Comparison of ENCODE assay signal across 17 cellular contexts in genomic region chr16:66845791-66846221, GRCh38. TPM values are rescaled to one million over a fixed set of nuclear protein-coding genes. Genes with fewer than 3 reads are reported as not detected.
DNase-seq lines count a peak whose midpoint lies in the region; TF ChIP-seq lines count a peak whose summit lies in the region.
"Had no signal": no experiment of that assay in that cellular context is flagged by ENCODE, and none has a peak within 500 bp of the region (broad histone marks: within the 10 kb centered on the region; RNA-seq: fewer than 3 reads in every experiment).

No MANE protein-coding gene starts in this region.

- intact Hi-C loops in stomach (cut with DNase I; ENCODE audit: low total_unique reads): no loop called here

- no peaks in the 10 kb centered on the region for H3K36me3 Mint-ChIP-seq in CD8-positive, alpha-beta memory T cell
- H3K36me3 Mint-ChIP-seq: CD4-positive, CD25-positive, alpha-beta regulatory T cell had no signal

- H3K36me3 ChIP-seq in BLaER1: no peaks in the 10 kb centered on the region
- no peaks in the 10 kb centered on the region for H3K36me3 ChIP-seq in stomach
- no peaks in the 10 kb centered on the region for H3K36me3 ChIP-seq in CD8-positive, alpha-beta memory T cell (ENCODE audit: insufficient read depth, low read length)
- H3K36me3 ChIP-seq: neutrophil had no signal

- peak overlapping the region in 3 of 7 donors; percentile 9 to 29 (median 24) for H3K4me3 Mint-ChIP-seq in CD8-positive, alpha-beta memory T cell
- H3K4me3 Mint-ChIP-seq: activated B cell treated with CpG ODN at 0.5 μM for 24 hours, HFFc6 had no signal

- no peaks in the 10 kb centered on the region for H4K20me1 ChIP-seq in BLaER1

- H3K27ac ChIP-seq in BLaER1 (no peak overlapping the region), stomach (no peak overlapping the region)
- H3K27ac ChIP-seq in CD8-positive, alpha-beta memory T cell (ENCODE audit: low read depth, low read length): no peak overlapping the region
- H3K27ac ChIP-seq: neutrophil had no signal

- H3K9ac ChIP-seq in BLaER1: no peak overlapping the region

- TF ChIP-seq CTCF in stomach (IDR thresholded peaks at IDR 0.05): no peak

- H3K4me1 ChIP-seq in BLaER1: peaks cover 48% of the 10 kb centered on the region
- H3K4me1 ChIP-seq in stomach: peaks cover 14 to 20% (median 16%) of the 10 kb centered on the region in 4 donors
- no peaks in the 10 kb centered on the region for H3K4me1 ChIP-seq in CD8-positive, alpha-beta memory T cell (ENCODE audit: insufficient read depth, low read length)

- H3K27me3 Mint-ChIP-seq in CD8-positive, alpha-beta memory T cell: peaks cover 39 to 43% of the 10 kb centered on the region in 2 donors

- H3K4me3 ChIP-seq in BLaER1 (no peak overlapping the region), stomach (no peak overlapping the region)
- no peak overlapping the region for H3K4me3 ChIP-seq in CD8-positive, alpha-beta memory T cell (ENCODE audit: low read length)
- H3K4me3 ChIP-seq: smooth muscle cell had no signal

- H3K9me3 ChIP-seq in BLaER1: no peaks in the 10 kb centered on the region
- no peaks in the 10 kb centered on the region for H3K9me3 ChIP-seq in stomach
- no peaks in the 10 kb centered on the region for H3K9me3 ChIP-seq in CD8-positive, alpha-beta memory T cell (ENCODE audit: low read length)
- H3K9me3 ChIP-seq: neutrophil had no signal

- H3K27me3 ChIP-seq in BLaER1 (peaks cover 44% of the 10 kb centered on the region), stomach (peaks cover 5 to 71% (median 36%) of the 10 kb centered on the region in 3 donors)
- H3K27me3 ChIP-seq in CD8-positive, alpha-beta memory T cell (ENCODE audit: insufficient read depth, low read length, poor library complexity, severe bottlenecking): peaks cover 15% of the 10 kb centered on the region

- 58 to 73% (median 62%) methylated on average over 9 of the region's 9 CpGs for WGBS in stomach, 5 donors

- CTCF ChIA-PET in CD8-positive, alpha-beta memory T cell (lab: Charles Lee): interaction anchor here (1.5 to 1.8 kb wide), 2 partner anchors 15 to 22 kb away, joined by 5 to 7 read pairs; partner anchors contain the start of gene NAE1

- H3K4me1 Mint-ChIP-seq in CD8-positive, alpha-beta memory T cell: peaks cover 3 to 16% (median 5%) of the 10 kb centered on the region in 3 donors

- H3K27ac Mint-ChIP-seq in CD8-positive, alpha-beta memory T cell: peak overlapping the region in 2 of 8 donors; percentile 0 to 77
- H3K27ac Mint-ChIP-seq: activated B cell treated with CpG ODN at 0.5 μM for 24 hours; CD4-positive, CD25-positive, alpha-beta regulatory T cell; HFFc6 had no signal

- TF ChIP-seq POLR2A in stomach (IDR thresholded peaks at IDR 0.05): no peak

- POLR2A ChIA-PET in CD8-positive, alpha-beta memory T cell (lab: Charles Lee): interaction anchor here (0.5 kb wide), 1 partner anchor 1399 kb away, joined by 3 read pairs; the partner anchor contains the start of gene PLA2G15

- peak overlapping the region; percentile 82 for H3K4me2 ChIP-seq in BLaER1
- H3K4me2 ChIP-seq: smooth muscle cell had no signal

- H3K9me3 Mint-ChIP-seq in CD8-positive, alpha-beta memory T cell: no peaks in the 10 kb centered on the region
- H3K9me3 Mint-ChIP-seq: activated B cell treated with CpG ODN at 0.5 μM for 24 hours, HFFc6 had no signal

- DNase-seq in DMS79 treated with DMSO at 0.1 percent for 48 hours (lab: John Stamatoyannopoulos, UW): peak; percentile 2
- peak; percentile 53 for DNase-seq in NCI-H69 (lab: John Stamatoyannopoulos, UW)
- DNase-seq in myocyte (ENCODE audit: low read depth): peak; percentile 94
- no peak for DNase-seq in effector CD8-positive, alpha-beta T cell (lab: John Stamatoyannopoulos, UW)
- no peak for DNase-seq in glomerular visceral epithelial cell (ENCODE audit: extremely low spot score)
- DNase-seq in stomach: no peak
- DNase-seq in CD8-positive, alpha-beta memory T cell: no peak
- DNase-seq: activated B cell treated with CpG ODN at 0.5 μM for 24 hours; CD4-positive, CD25-positive, alpha-beta regulatory T cell; HFFc6 had no signal

- TF ChIP-seq EP300 in stomach (IDR thresholded peaks at IDR 0.05): no peak

RNA-seq across cellular contexts. Expression of gene CA7, which starts 1.6 kb away (rescaled TPM):
- total RNA-seq in myocyte (3.4 and 4.2 TPM in 2 replicates), stomach (10 to 100 TPM in 1 of 5 donors, under 1 TPM in 1, not detected in 3; 0.55 to 27.8 TPM)
- polyA plus RNA-seq in myocyte (2012): 1.0 TPM
- under 1 TPM in 1 of 3 donors, not detected in 2; 0.10 TPM for polyA plus RNA-seq in stomach
- not detected for total RNA-seq in CD8-positive, alpha-beta memory T cell
- not detected for polyA plus RNA-seq in CD8-positive, alpha-beta memory T cell
- total RNA-seq: activated B cell treated with CpG ODN at 0.5 μM for 24 hours; CD4-positive, CD25-positive, alpha-beta regulatory T cell; esophagus mucosa; HFFc6; liver; smooth muscle cell; subcutaneous adipose tissue had no signal
- polyA plus RNA-seq: CD4-positive, CD25-positive, alpha-beta regulatory T cell; liver; smooth muscle cell had no signal

RNA-seq across cellular contexts. Expression of gene NAE1, which starts 15.0 kb away (rescaled TPM):
- 57.6 and 65.4 TPM in 2 replicates for total RNA-seq in myocyte
- 23.5 TPM for polyA plus RNA-seq in myocyte (2012)
- total RNA-seq in stomach: 10 to 100 TPM in 4 of 5 donors, 1 to 10 TPM in 1; 4.5 to 72.1 (median 16.9) TPM
- polyA plus RNA-seq in stomach: 10 to 100 TPM; 25.6 to 40.8 (median 32.0) TPM
- total RNA-seq in CD8-positive, alpha-beta memory T cell: 100 to 1,000 TPM; 105 to 110 TPM
- 76.6 TPM for polyA plus RNA-seq in CD8-positive, alpha-beta memory T cell

RNA-seq across cellular contexts. Expression of gene PDP2, which starts 34.5 kb away (rescaled TPM):
- total RNA-seq in myocyte: 3.5 and 4.6 TPM in 2 replicates
- polyA plus RNA-seq in myocyte (2012): 6.4 TPM
- total RNA-seq in stomach: 10 to 100 TPM in 1 of 5 donors, 1 to 10 TPM in 4; 4.9 to 96.9 (median 7.5) TPM
- 1 to 10 TPM; 1.6 to 2.1 (median 1.9) TPM for polyA plus RNA-seq in stomach
- total RNA-seq in CD8-positive, alpha-beta memory T cell: 10 to 100 TPM; 20.0 to 25.4 TPM
- polyA plus RNA-seq in CD8-positive, alpha-beta memory T cell: 4.5 TPM

RNA-seq across cellular contexts. Expression of gene TERB1, which starts 44.4 kb away (rescaled TPM):
- total RNA-seq in myocyte (not detected in 2 replicates), stomach (not detected)
- not detected for polyA plus RNA-seq in myocyte (2012)
- polyA plus RNA-seq in stomach: not detected
- total RNA-seq in CD8-positive, alpha-beta memory T cell: under 1 TPM in 1 of 2 experiments, not detected in 1; 0.20 TPM
- not detected for polyA plus RNA-seq in CD8-positive, alpha-beta memory T cell
- total RNA-seq: activated B cell treated with CpG ODN at 0.5 μM for 24 hours, HFFc6, smooth muscle cell had no signal
- polyA plus RNA-seq: adipose tissue; CD4-positive, CD25-positive, alpha-beta regulatory T cell; smooth muscle cell had no signal

Comparison
In these comparisons a context has a peak if more than half of its experiments do, and no peak if none do; other contexts are left out.
1. DNase-seq: peak in DMS79 treated with DMSO at 0.1 percent for 48 hours (single experiment), NCI-H69 (single experiment) and myocyte (single experiment); none in effector CD8-positive, alpha-beta T cell (single experiment), glomerular visceral epithelial cell (single experiment), stomach (single experiment) and CD8-positive, alpha-beta memory T cell (0 of 5).